ENCODE assay signal across 13 cellular contexts in the genomic region with DNA sequence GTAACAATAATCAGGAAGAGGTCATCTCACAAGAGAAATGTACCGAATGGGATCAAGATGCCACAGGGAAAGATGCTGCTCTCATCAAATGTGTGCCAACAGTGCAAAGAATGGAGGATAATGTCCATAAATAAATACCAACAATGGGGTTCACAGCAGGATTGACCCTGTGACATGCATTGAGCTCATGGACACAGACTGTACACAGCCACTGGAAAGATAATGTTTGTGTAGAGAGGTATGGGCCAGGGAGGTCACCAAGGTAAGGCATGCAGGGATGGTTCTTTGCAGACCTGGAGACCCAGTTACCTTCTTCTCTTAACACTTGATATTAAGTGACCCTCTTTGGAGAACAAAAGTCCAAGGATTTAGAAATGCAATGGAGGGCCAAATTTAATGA. TPM values are rescaled to one million over a fixed set of nuclear protein-coding genes. Genes with fewer than 3 reads are reported as not detected.
DNase-seq lines count a peak whose midpoint lies in the region; ATAC-seq and TF ChIP-seq lines count a peak whose summit lies in the region.
"Had no signal": no experiment of that assay in that cellular context is flagged by ENCODE, and none has a peak within 500 bp of the region (broad histone marks: within the 10 kb centered on the region; RNA-seq: fewer than 3 reads in every experiment).

No MANE protein-coding gene starts in this region.

- intact Hi-C loops in Caco-2 (cut with micrococcal nuclease; ENCODE audit: unreplicated experiment), result no loop called here
- intact Hi-C loops in prostate gland (cut with DNase I), result no loop called here

- no peak overlapping the region for H3K27ac ChIP-seq in prostate gland

- H3K9me3 ChIP-seq in Caco-2 (no peaks in the 10 kb centered on the region), prostate gland (no peaks in the 10 kb centered on the region)
- H3K9me3 ChIP-seq: tibial nerve had no signal

- H3K27ac Mint-ChIP-seq in Caco-2 (ENCODE audit: unreplicated experiment), result no peak overlapping the region
- H3K27ac Mint-ChIP-seq in natural killer cell treated with Interleukin-12 subunit alpha and Interleukin-12 subunit beta and Interleukin-15 and Interleukin-18, amount 100 ng/mL, for 72 hours, result peak overlapping the region in 1 of 2 donors; percentile 52

- H3K4me3 ChIP-seq in Caco-2 (ENCODE audit: low read depth, low read length), result no peak overlapping the region
- peak overlapping the region; percentile 96 for H3K4me3 ChIP-seq in NB4 (ENCODE audit: low read depth, low read length)
- peak overlapping the region; percentile 97 for H3K4me3 ChIP-seq in choroid plexus epithelial cell (ENCODE audit: low read depth, low read length)
- no peak overlapping the region for H3K4me3 ChIP-seq in prostate gland

- 93% methylated on average over 1 of the region's 1 CpG for WGBS in prostate gland

- H3K9me3 Mint-ChIP-seq in Caco-2 (ENCODE audit: unreplicated experiment), result no peaks in the 10 kb centered on the region
- H3K9me3 Mint-ChIP-seq in natural killer cell treated with Interleukin-12 subunit alpha and Interleukin-12 subunit beta and Interleukin-15 and Interleukin-18, amount 100 ng/mL, for 72 hours, result no peaks in the 10 kb centered on the region

- CTCF ChIA-PET in Caco-2 (lab: Charles Lee), result no interaction called here

- H3K4me1 Mint-ChIP-seq in Caco-2 (ENCODE audit: low read depth, unreplicated experiment), result peaks cover 44% of the 10 kb centered on the region
- H3K4me1 Mint-ChIP-seq in natural killer cell treated with Interleukin-12 subunit alpha and Interleukin-12 subunit beta and Interleukin-15 and Interleukin-18, amount 100 ng/mL, for 72 hours (ENCODE audit: low read depth in 2 of 2), result peaks cover 55% of the 10 kb centered on the region in 2 donors

- no peak for TF ChIP-seq CTCF in Caco-2 (IDR thresholded peaks at IDR 0.05; ENCODE audit: insufficient read depth in 1 of 2, low read depth in 1 of 2, low read length in 1 of 2, severe bottlenecking in 1 of 2, unreplicated experiment in 1 of 2)
- TF ChIP-seq CTCF in NB4 (IDR thresholded peaks at IDR 0.05; ENCODE audit: low read depth, low read length), result no peak
- TF ChIP-seq CTCF in choroid plexus epithelial cell (conservative IDR thresholded peaks at IDR 0.05; ENCODE audit: low read depth, low read length), result no peak
- TF ChIP-seq CTCF in prostate gland (IDR thresholded peaks at IDR 0.05), result no peak

- H3K36me3 ChIP-seq in Caco-2 (ENCODE audit: control insufficient read depth, insufficient read depth, low read length) (no peaks in the 10 kb centered on the region), prostate gland (no peaks in the 10 kb centered on the region)

- DNase-seq in Caco-2 (no peak), NB4 (ENCODE audit: low read depth) (no peak), choroid plexus epithelial cell (ENCODE audit: low read depth) (no peak), prostate gland (ENCODE audit: low spot score) (no peak), NCI-H446 (lab: John Stamatoyannopoulos, UW) (no peak)
- DNase-seq in natural killer cell treated with Interleukin-12 subunit alpha and Interleukin-12 subunit beta and Interleukin-15 and Interleukin-18, amount 100 ng/mL, for 72 hours (ENCODE audit: low spot score), result peak; percentile 2
- DNase-seq: activated CD4-positive, alpha-beta T cell treated with anti-CD3 and anti-CD28 coated beads for 48 hours; left cardiac atrium; NCI-H226 had no signal

- H3K4me3 Mint-ChIP-seq in Caco-2 (ENCODE audit: unreplicated experiment), result peak overlapping the region; percentile 43
- H3K4me3 Mint-ChIP-seq in natural killer cell treated with Interleukin-12 subunit alpha and Interleukin-12 subunit beta and Interleukin-15 and Interleukin-18, amount 100 ng/mL, for 72 hours, result peak overlapping the region; percentile 56

- no peak for TF ChIP-seq POLR2A in NB4 (IDR thresholded peaks at IDR 0.05; ENCODE audit: extremely low read depth, insufficient read length)
- no peak for TF ChIP-seq POLR2A in prostate gland (IDR thresholded peaks at IDR 0.05)

- ATAC-seq in natural killer cell treated with Interleukin-12 subunit alpha and Interleukin-12 subunit beta and Interleukin-15 and Interleukin-18, amount 100 ng/mL, for 72 hours, result no peak
- ATAC-seq in GM21737 (IDR thresholded peaks at IDR 0.05; ENCODE audit: unreplicated experiment), result no peak
- ATAC-seq: esophagus mucosa, left cardiac atrium, Right ventricle myocardium inferior had no signal

- H3K36me3 Mint-ChIP-seq in Caco-2 (ENCODE audit: insufficient read depth, unreplicated experiment), result peaks cover 52% of the 10 kb centered on the region
- H3K36me3 Mint-ChIP-seq in natural killer cell treated with Interleukin-12 subunit alpha and Interleukin-12 subunit beta and Interleukin-15 and Interleukin-18, amount 100 ng/mL, for 72 hours, result no peaks in the 10 kb centered on the region

- H3K4me1 ChIP-seq in Caco-2 (peaks cover 24% of the 10 kb centered on the region), prostate gland (replicated peaks) (no peaks in the 10 kb centered on the region)

- BruUV-seq in Caco-2 (replicated peaks; lab: Mats Ljungman, UMichigan), result no TSS peak

- no peaks in the 10 kb centered on the region for H3K27me3 Mint-ChIP-seq in Caco-2 (ENCODE audit: insufficient read depth, unreplicated experiment)
- no peaks in the 10 kb centered on the region for H3K27me3 Mint-ChIP-seq in natural killer cell treated with Interleukin-12 subunit alpha and Interleukin-12 subunit beta and Interleukin-15 and Interleukin-18, amount 100 ng/mL, for 72 hours

- no peaks in the 10 kb centered on the region for H3K27me3 ChIP-seq in Caco-2 (replicated peaks; ENCODE audit: control insufficient read depth, insufficient read depth, low read length)
- no peaks in the 10 kb centered on the region for H3K27me3 ChIP-seq in prostate gland (replicated peaks; ENCODE audit: insufficient read depth)
- H3K27me3 ChIP-seq: tibial nerve had no signal

- POLR2A ChIA-PET in Caco-2 (lab: Charles Lee), result no interaction called here

RNA-seq across cellular contexts. Expression of a gene that starts 1.5 kb away (rescaled TPM):
- 60.4 and 61.9 TPM in 2 replicates for total RNA-seq in Caco-2 (2022)
- total RNA-seq in natural killer cell treated with Interleukin-12 subunit alpha and Interleukin-12 subunit beta and Interleukin-15 and Interleukin-18, amount 100 ng/mL, for 72 hours, result 10 to 100 TPM; 39.2 to 43.0 TPM
- total RNA-seq in prostate gland, result 100 to 1,000 TPM in 1 of 2 donors, 10 to 100 TPM in 1; 52.6 to 113 TPM

RNA-seq across cellular contexts. Expression of a gene that starts 3.8 kb away (rescaled TPM):
- total RNA-seq in Caco-2 (2022) (64.7 and 70.7 TPM in 2 replicates), prostate gland (100 to 1,000 TPM in 1 of 2 donors, 10 to 100 TPM in 1; 98.6 to 129 TPM)
- 10 to 100 TPM; 41.0 to 53.3 TPM for total RNA-seq in natural killer cell treated with Interleukin-12 subunit alpha and Interleukin-12 subunit beta and Interleukin-15 and Interleukin-18, amount 100 ng/mL, for 72 hours

RNA-seq across cellular contexts. Expression of a gene that starts 9.6 kb away (rescaled TPM):
- total RNA-seq in Caco-2 (2022) (8.3 and 10.3 TPM in 2 replicates), prostate gland (1 to 10 TPM; 3.3 to 3.8 TPM)
- total RNA-seq in natural killer cell treated with Interleukin-12 subunit alpha and Interleukin-12 subunit beta and Interleukin-15 and Interleukin-18, amount 100 ng/mL, for 72 hours, result 10 to 100 TPM; 15.0 to 29.7 TPM

RNA-seq across cellular contexts. Expression of a gene that starts 10.0 kb away (rescaled TPM):
- total RNA-seq in Caco-2 (2022) (44.6 and 45.0 TPM in 2 replicates), prostate gland (10 to 100 TPM; 12.2 to 19.5 TPM)
- 10 to 100 TPM in 1 of 2 donors, 1 to 10 TPM in 1; 8.3 to 15.0 TPM for total RNA-seq in natural killer cell treated with Interleukin-12 subunit alpha and Interleukin-12 subunit beta and Interleukin-15 and Interleukin-18, amount 100 ng/mL, for 72 hours

RNA-seq across cellular contexts. Expression of a gene that starts 15.6 kb away (rescaled TPM):
- 96.3 and 96.5 TPM in 2 replicates for total RNA-seq in Caco-2 (2022)
- 10 to 100 TPM; 64.1 to 89.4 TPM for total RNA-seq in natural killer cell treated with Interleukin-12 subunit alpha and Interleukin-12 subunit beta and Interleukin-15 and Interleukin-18, amount 100 ng/mL, for 72 hours
- 100 to 1,000 TPM in 1 of 2 donors, 10 to 100 TPM in 1; 61.5 to 102 TPM for total RNA-seq in prostate gland

Comparison
In these comparisons a context has a peak if more than half of its experiments do, and no peak if none do; other contexts are left out.
1. H3K4me3 ChIP-seq: peak in NB4 (single experiment) and choroid plexus epithelial cell (single experiment); none in Caco-2 (single experiment) and prostate gland (0 of 2).